ENCODE assay signal across 14 cellular contexts in genomic region chr22:28759861-28760560, GRCh38. TPM values are rescaled to one million over a fixed set of nuclear protein-coding genes. Genes with fewer than 3 reads are reported as not detected.
DNase-seq lines count a peak whose midpoint lies in the region; ATAC-seq and TF ChIP-seq lines count a peak whose summit lies in the region.
"Had no signal": no experiment of that assay in that cellular context is flagged by ENCODE, and none has a peak within 500 bp of the region (broad histone marks: within the 10 kb centered on the region; RNA-seq: fewer than 3 reads in every experiment).

No MANE protein-coding gene starts in this region.

- no peaks in the 10 kb centered on the region for H3K79me2 ChIP-seq in OCI-LY3 (ENCODE audit: low read length)

- no peak for TF ChIP-seq EP300 in gastroesophageal sphincter (IDR thresholded peaks at IDR 0.05)

- H3K27ac ChIP-seq in OCI-LY3 (ENCODE audit: low read length) (peak overlapping the region; percentile 81), iPS-20b (ENCODE audit: low read length) (peak overlapping the region; percentile 23), gastroesophageal sphincter (no peak overlapping the region)
- H3K27ac ChIP-seq: neutrophil, upper lobe of right lung had no signal

- H3K4me1 ChIP-seq in OCI-LY3 (ENCODE audit: low read length) (peaks cover 16% of the 10 kb centered on the region), iPS-20b (ENCODE audit: insufficient read depth, low read length) (peaks cover 9% of the 10 kb centered on the region; the same call in 1 of the 2 replicates), gastroesophageal sphincter (no peaks in the 10 kb centered on the region)
- H3K4me1 ChIP-seq: upper lobe of right lung had no signal

- H3K9me3 ChIP-seq in OCI-LY3 (ENCODE audit: insufficient read depth, low read length) (no peaks in the 10 kb centered on the region), iPS-20b (ENCODE audit: insufficient read depth, low read depth, low read length) (peaks cover 6% of the 10 kb centered on the region; the same call in 1 of the 2 replicates), gastroesophageal sphincter (no peaks in the 10 kb centered on the region)
- H3K9me3 ChIP-seq: neutrophil, upper lobe of right lung had no signal

- no peaks in the 10 kb centered on the region for H3K27me3 ChIP-seq in OCI-LY3 (ENCODE audit: low read depth, low read length)
- no peaks in the 10 kb centered on the region for H3K27me3 ChIP-seq in iPS-20b (ENCODE audit: insufficient read depth, low read length)
- no peaks in the 10 kb centered on the region for H3K27me3 ChIP-seq in gastroesophageal sphincter
- H3K27me3 ChIP-seq: neutrophil, upper lobe of right lung had no signal

- H3K36me3 ChIP-seq in OCI-LY3 (replicated peaks; ENCODE audit: low read depth, low read length) (no peaks in the 10 kb centered on the region), iPS-20b (ENCODE audit: insufficient read depth, low read depth, low read length) (no peaks in the 10 kb centered on the region), gastroesophageal sphincter (no peaks in the 10 kb centered on the region)
- H3K36me3 ChIP-seq: neutrophil, upper lobe of right lung had no signal

- H4K20me1 ChIP-seq in OCI-LY3 (ENCODE audit: insufficient read depth, low read length) = no peaks in the 10 kb centered on the region

- H3K4me2 ChIP-seq in OCI-LY3 (ENCODE audit: low read length) = peak overlapping the region; percentile 89

- TF ChIP-seq CTCF in OCI-LY3 (IDR thresholded peaks at IDR 0.05; ENCODE audit: low read depth, low read length) (no peak), gastroesophageal sphincter (IDR thresholded peaks at IDR 0.05) (no peak)

- TF ChIP-seq POLR2A in gastroesophageal sphincter (IDR thresholded peaks at IDR 0.05) = no peak

- ATAC-seq in GM18867 (IDR thresholded peaks at IDR 0.05; ENCODE audit: unreplicated experiment) (no peak), gastroesophageal sphincter (no peak), HG03378 (IDR thresholded peaks at IDR 0.05; ENCODE audit: unreplicated experiment) (no peak)
- ATAC-seq: CD8-positive, alpha-beta T cell; upper lobe of right lung had no signal

- H2AFZ ChIP-seq in OCI-LY3 (ENCODE audit: low read depth, low read length) = peak overlapping the region; percentile 94

- 60 to 63% methylated on average over 1 to 3 of the region's 3 CpGs for WGBS in gastroesophageal sphincter (ENCODE audit: low coverage in 1 of 2), 2 donors

- DNase-seq in DMS 273 (lab: John Stamatoyannopoulos, UW; ENCODE audit: unreplicated experiment) (peak; percentile 56), LoVo (ENCODE audit: low spot score) (peak; percentile 49), T1000 (lab: John Stamatoyannopoulos, UW) (no peak)
- DNase-seq: CD8-positive, alpha-beta T cell; cerebellar nuclear complex; KG1; T-helper 1 cell; upper lobe of right lung had no signal

- peak overlapping the region; percentile 84 for H3K9ac ChIP-seq in OCI-LY3 (ENCODE audit: low read length)
- H3K9ac ChIP-seq in iPS-20b (ENCODE audit: low read depth, low read length) = peak overlapping the region; percentile 64; the same call in 1 of the 2 replicates

- H3K4me3 ChIP-seq in OCI-LY3 (ENCODE audit: low read length) = peak overlapping the region; percentile 76
- H3K4me3 ChIP-seq in iPS-20b (ENCODE audit: low read length) = peak overlapping the region; percentile 33; the same call in 1 of the 2 replicates
- no peak overlapping the region for H3K4me3 ChIP-seq in gastroesophageal sphincter
- H3K4me3 ChIP-seq: upper lobe of right lung had no signal

RNA-seq across cellular contexts. Expression of gene CCDC117, which starts 12.5 kb away (rescaled TPM):
- total RNA-seq in gastroesophageal sphincter = 10 to 100 TPM; 23.2 to 34.2 (median 25.7) TPM

RNA-seq across cellular contexts. Expression of gene HSCB, which starts 18.2 kb away (rescaled TPM):
- total RNA-seq in gastroesophageal sphincter = 10 to 100 TPM; 14.0 to 17.1 (median 15.0) TPM

RNA-seq across cellular contexts. Expression of gene CHEK2, which starts 18.4 kb away (rescaled TPM):
- total RNA-seq in gastroesophageal sphincter = 10 to 100 TPM in 1 of 4 donors, 1 to 10 TPM in 3; 3.4 to 11.7 (median 4.8) TPM

RNA-seq across cellular contexts. Expression of gene XBP1, which starts 40.4 kb away (rescaled TPM):
- 100 to 1,000 TPM in 2 of 4 donors, 10 to 100 TPM in 2; 55.9 to 129 (median 92.3) TPM for total RNA-seq in gastroesophageal sphincter

Comparison
In these comparisons a context has a peak if more than half of its experiments do, and no peak if none do; other contexts are left out.
1. H3K27ac ChIP-seq: peak in OCI-LY3 (single experiment) and iPS-20b (single experiment); none in gastroesophageal sphincter (0 of 4).
2. H3K4me3 ChIP-seq: peak in OCI-LY3 (single experiment) and iPS-20b (single experiment); none in gastroesophageal sphincter (0 of 2).